1 cellular context compared by ENCODE assay signal in the genomic region with DNA sequence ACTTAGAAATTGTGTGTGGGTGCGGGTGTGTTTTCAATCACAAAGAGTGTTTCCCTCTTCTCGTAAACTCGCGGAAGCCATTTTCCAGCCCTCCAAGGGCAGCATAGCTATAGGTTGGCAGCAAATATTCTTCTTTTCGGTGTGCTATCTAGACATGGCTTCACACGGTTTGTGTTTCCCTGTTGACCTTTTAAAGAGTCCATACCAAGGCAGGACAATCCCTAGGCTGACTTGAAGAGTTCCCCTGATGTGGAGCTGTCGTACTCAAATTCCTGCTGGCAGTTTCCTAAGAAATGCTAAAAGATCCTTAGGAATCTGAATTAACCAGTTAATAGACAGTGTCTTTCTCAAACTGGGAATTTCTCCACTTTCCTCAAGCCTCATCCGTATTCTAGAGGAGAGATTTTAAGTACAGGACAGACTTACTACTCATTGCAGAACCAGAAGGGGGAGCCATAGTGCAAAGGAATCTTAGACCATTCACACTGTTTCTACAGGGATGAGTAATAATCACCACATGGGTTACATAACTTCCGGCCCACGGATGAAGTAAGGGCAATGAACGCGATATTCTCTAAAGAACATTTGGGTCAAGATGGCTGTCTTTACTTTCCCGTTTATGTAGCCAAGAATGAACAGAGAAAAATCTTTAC.
TF ChIP-seq lines count a peak whose summit lies in the region.

No MANE protein-coding gene starts in this region.

TF ChIP-seq in HepG2, 621 proteins besides CTCF, POLR2A, EP300 and RAD21 (continued from another document and continues in another):
- no peak for TF ChIP-seq GZF1 (CRISPR knock-in tag; IDR thresholded peaks at IDR 0.05)
- peak; percentile 47; the same call in 1 of the 2 replicates for TF ChIP-seq GATAD2A (CRISPR knock-in tag; IDR thresholded peaks at IDR 0.05)
- TF ChIP-seq PITX1 (CRISPR knock-in tag; IDR thresholded peaks at IDR 0.05): peak; percentile 11; the same call in 1 of the 2 replicates
- no peak for TF ChIP-seq ZNF263 (CRISPR knock-in tag; IDR thresholded peaks at IDR 0.05)
- no peak for TF ChIP-seq ZNF709 (CRISPR knock-in tag; IDR thresholded peaks at IDR 0.05)
- TF ChIP-seq HOXA5 (CRISPR knock-in tag; IDR thresholded peaks at IDR 0.05): no peak
- no peak for TF ChIP-seq RFX1 (IDR thresholded peaks at IDR 0.05)
- no peak for TF ChIP-seq TBX2 (CRISPR knock-in tag; IDR thresholded peaks at IDR 0.05; ENCODE audit: borderline replicate concordance)
- no peak for TF ChIP-seq ZNF10 (CRISPR knock-in tag; IDR thresholded peaks at IDR 0.05; ENCODE audit: borderline replicate concordance, low read depth)
- TF ChIP-seq, protein P1, sequence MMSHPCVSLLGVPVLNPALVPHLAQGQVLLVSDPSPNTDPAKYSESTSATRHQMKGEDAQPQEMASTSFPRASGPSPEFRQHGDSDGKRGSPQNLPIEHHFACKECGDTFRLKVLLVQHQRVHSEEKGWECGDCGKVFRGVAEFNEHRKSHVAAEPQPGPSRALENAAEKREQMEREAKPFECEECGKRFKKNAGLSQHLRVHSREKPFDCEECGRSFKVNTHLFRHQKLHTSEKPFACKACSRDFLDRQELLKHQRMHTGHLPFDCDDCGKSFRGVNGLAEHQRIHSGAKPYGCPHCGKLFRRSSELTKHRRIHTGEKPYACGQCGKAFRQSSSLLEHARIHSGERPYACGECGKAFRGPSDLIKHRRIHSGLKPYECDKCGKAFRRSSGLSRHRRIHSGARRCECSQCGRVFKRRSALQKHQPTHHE (CRISPR knock-in tag; IDR thresholded peaks at IDR 0.05; ENCODE audit: borderline replicate concordance): no peak
- TF ChIP-seq PHF20 (CRISPR knock-in tag; IDR thresholded peaks at IDR 0.05): no peak
- TF ChIP-seq ZNF891 (CRISPR knock-in tag; IDR thresholded peaks at IDR 0.05): no peak
- no peak for TF ChIP-seq ARID2 (CRISPR knock-in tag; IDR thresholded peaks at IDR 0.05; ENCODE audit: borderline replicate concordance)
- TF ChIP-seq, protein P2, sequence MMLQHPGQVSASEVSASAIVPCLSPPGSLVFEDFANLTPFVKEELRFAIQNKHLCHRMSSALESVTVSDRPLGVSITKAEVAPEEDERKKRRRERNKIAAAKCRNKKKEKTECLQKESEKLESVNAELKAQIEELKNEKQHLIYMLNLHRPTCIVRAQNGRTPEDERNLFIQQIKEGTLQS (CRISPR knock-in tag; IDR thresholded peaks at IDR 0.05): peak; percentile 61
- 0 out of 2 replicates have a peak, but pooled peaks have one; percentile 19 for TF ChIP-seq SOX5 (CRISPR knock-in tag; IDR thresholded peaks at IDR 0.05; ENCODE audit: borderline replicate concordance)
- TF ChIP-seq CCDC6 (CRISPR knock-in tag; IDR thresholded peaks at IDR 0.05): 0 out of 2 replicates have a peak, but pooled peaks have one; percentile 52
- TF ChIP-seq CHD2 (IDR thresholded peaks at IDR 0.05; ENCODE audit: low read depth, low read length): no peak
- no peak for TF ChIP-seq MAFG (CRISPR knock-in tag; IDR thresholded peaks at IDR 0.05)
- peak; percentile 67 for TF ChIP-seq CEBPB (IDR thresholded peaks at IDR 0.05; ENCODE audit: borderline replicate concordance, low read depth, low read length)
- no peak for TF ChIP-seq ZNF260 (CRISPR knock-in tag; IDR thresholded peaks at IDR 0.05; ENCODE audit: borderline replicate concordance, low read depth)
- TF ChIP-seq, protein P3, sequence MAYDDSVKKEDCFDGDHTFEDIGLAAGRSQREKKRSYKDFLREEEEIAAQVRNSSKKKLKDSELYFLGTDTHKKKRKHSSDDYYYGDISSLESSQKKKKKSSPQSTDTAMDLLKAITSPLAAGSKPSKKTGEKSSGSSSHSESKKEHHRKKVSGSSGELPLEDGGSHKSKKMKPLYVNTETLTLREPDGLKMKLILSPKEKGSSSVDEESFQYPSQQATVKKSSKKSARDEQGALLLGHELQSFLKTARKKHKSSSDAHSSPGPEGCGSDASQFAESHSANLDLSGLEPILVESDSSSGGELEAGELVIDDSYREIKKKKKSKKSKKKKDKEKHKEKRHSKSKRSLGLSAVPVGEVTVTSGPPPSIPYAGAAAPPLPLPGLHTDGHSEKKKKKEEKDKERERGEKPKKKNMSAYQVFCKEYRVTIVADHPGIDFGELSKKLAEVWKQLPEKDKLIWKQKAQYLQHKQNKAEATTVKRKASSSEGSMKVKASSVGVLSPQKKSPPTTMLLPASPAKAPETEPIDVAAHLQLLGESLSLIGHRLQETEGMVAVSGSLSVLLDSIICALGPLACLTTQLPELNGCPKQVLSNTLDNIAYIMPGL (CRISPR knock-in tag; IDR thresholded peaks at IDR 0.05; ENCODE audit: borderline replicate concordance in 1 of 2, low read depth in 1 of 2): no peak
- TF ChIP-seq, protein P4, sequence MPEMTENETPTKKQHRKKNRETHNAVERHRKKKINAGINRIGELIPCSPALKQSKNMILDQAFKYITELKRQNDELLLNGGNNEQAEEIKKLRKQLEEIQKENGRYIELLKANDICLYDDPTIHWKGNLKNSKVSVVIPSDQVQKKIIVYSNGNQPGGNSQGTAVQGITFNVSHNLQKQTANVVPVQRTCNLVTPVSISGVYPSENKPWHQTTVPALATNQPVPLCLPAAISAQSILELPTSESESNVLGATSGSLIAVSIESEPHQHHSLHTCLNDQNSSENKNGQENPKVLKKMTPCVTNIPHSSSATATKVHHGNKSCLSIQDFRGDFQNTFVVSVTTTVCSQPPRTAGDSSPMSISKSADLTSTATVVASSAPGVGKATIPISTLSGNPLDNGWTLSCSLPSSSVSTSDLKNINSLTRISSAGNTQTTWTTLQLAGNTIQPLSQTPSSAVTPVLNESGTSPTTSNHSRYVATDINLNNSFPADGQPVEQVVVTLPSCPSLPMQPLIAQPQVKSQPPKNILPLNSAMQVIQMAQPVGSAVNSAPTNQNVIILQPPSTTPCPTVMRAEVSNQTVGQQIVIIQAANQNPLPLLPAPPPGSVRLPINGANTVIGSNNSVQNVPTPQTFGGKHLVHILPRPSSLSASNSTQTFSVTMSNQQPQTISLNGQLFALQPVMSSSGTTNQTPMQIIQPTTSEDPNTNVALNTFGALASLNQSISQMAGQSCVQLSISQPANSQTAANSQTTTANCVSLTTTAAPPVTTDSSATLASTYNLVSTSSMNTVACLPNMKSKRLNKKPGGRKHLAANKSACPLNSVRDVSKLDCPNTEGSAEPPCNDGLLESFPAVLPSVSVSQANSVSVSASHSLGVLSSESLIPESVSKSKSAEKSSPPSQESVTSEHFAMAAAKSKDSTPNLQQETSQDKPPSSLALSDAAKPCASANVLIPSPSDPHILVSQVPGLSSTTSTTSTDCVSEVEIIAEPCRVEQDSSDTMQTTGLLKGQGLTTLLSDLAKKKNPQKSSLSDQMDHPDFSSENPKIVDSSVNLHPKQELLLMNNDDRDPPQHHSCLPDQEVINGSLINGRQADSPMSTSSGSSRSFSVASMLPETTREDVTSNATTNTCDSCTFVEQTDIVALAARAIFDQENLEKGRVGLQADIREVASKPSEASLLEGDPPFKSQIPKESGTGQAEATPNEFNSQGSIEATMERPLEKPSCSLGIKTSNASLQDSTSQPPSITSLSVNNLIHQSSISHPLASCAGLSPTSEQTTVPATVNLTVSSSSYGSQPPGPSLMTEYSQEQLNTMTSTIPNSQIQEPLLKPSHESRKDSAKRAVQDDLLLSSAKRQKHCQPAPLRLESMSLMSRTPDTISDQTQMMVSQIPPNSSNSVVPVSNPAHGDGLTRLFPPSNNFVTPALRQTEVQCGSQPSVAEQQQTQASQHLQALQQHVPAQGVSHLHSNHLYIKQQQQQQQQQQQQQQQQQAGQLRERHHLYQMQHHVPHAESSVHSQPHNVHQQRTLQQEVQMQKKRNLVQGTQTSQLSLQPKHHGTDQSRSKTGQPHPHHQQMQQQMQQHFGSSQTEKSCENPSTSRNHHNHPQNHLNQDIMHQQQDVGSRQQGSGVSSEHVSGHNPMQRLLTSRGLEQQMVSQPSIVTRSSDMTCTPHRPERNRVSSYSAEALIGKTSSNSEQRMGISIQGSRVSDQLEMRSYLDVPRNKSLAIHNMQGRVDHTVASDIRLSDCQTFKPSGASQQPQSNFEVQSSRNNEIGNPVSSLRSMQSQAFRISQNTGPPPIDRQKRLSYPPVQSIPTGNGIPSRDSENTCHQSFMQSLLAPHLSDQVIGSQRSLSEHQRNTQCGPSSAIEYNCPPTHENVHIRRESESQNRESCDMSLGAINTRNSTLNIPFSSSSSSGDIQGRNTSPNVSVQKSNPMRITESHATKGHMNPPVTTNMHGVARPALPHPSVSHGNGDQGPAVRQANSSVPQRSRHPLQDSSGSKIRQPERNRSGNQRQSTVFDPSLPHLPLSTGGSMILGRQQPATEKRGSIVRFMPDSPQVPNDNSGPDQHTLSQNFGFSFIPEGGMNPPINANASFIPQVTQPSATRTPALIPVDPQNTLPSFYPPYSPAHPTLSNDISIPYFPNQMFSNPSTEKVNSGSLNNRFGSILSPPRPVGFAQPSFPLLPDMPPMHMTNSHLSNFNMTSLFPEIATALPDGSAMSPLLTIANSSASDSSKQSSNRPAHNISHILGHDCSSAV (CRISPR knock-in tag; IDR thresholded peaks at IDR 0.05; ENCODE audit: borderline replicate concordance): no peak
- peak; percentile 58; the same call in 1 of the 2 replicates for TF ChIP-seq ZNF644 (CRISPR knock-in tag; IDR thresholded peaks at IDR 0.05; ENCODE audit: low read depth)
- TF ChIP-seq PCBP2 (optimal IDR thresholded peaks at IDR 0.05; ENCODE audit: low read depth, low read length, poor library complexity, severe bottlenecking): no peak
- TF ChIP-seq HNRNPH1 (optimal IDR thresholded peaks at IDR 0.05; ENCODE audit: low read depth, low read length): no peak
- TF ChIP-seq ZNF850 (CRISPR knock-in tag; conservative IDR thresholded peaks at IDR 0.05): no peak
- TF ChIP-seq ZNF343 (CRISPR knock-in tag; IDR thresholded peaks at IDR 0.05): no peak
- no peak for TF ChIP-seq RFX5 (IDR thresholded peaks at IDR 0.05; ENCODE audit: low read depth, low read length)
- TF ChIP-seq ZBTB42 (CRISPR knock-in tag; IDR thresholded peaks at IDR 0.05): no peak
- no peak for TF ChIP-seq ZNF484 (CRISPR knock-in tag; IDR thresholded peaks at IDR 0.05; ENCODE audit: borderline replicate concordance, low read depth)
- no peak for TF ChIP-seq FLYWCH1 (CRISPR knock-in tag; IDR thresholded peaks at IDR 0.05)
- TF ChIP-seq, protein P5, sequence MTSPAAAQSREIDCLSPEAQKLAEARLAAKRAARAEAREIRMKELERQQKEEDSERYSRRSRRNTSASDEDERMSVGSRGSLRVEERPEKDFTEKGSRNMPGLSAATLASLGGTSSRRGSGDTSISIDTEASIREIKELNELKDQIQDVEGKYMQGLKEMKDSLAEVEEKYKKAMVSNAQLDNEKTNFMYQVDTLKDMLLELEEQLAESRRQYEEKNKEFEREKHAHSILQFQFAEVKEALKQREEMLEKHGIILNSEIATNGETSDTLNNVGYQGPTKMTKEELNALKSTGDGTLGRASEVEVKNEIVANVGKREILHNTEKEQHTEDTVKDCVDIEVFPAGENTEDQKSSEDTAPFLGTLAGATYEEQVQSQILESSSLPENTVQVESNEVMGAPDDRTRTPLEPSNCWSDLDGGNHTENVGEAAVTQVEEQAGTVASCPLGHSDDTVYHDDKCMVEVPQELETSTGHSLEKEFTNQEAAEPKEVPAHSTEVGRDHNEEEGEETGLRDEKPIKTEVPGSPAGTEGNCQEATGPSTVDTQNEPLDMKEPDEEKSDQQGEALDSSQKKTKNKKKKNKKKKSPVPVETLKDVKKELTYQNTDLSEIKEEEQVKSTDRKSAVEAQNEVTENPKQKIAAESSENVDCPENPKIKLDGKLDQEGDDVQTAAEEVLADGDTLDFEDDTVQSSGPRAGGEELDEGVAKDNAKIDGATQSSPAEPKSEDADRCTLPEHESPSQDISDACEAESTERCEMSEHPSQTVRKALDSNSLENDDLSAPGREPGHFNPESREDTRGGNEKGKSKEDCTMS (CRISPR knock-in tag; conservative IDR thresholded peaks at IDR 0.05): no peak
- TF ChIP-seq SIX4 (CRISPR knock-in tag; IDR thresholded peaks at IDR 0.05): no peak
- TF ChIP-seq, protein P6, sequence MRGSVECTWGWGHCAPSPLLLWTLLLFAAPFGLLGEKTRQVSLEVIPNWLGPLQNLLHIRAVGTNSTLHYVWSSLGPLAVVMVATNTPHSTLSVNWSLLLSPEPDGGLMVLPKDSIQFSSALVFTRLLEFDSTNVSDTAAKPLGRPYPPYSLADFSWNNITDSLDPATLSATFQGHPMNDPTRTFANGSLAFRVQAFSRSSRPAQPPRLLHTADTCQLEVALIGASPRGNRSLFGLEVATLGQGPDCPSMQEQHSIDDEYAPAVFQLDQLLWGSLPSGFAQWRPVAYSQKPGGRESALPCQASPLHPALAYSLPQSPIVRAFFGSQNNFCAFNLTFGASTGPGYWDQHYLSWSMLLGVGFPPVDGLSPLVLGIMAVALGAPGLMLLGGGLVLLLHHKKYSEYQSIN (CRISPR knock-in tag; IDR thresholded peaks at IDR 0.05; ENCODE audit: borderline replicate concordance): no peak
- TF ChIP-seq SPEN (CRISPR knock-in tag; IDR thresholded peaks at IDR 0.05; ENCODE audit: low read depth): no peak
- TF ChIP-seq ZNF672 (CRISPR knock-in tag; IDR thresholded peaks at IDR 0.05): no peak
- TF ChIP-seq RCOR2 (CRISPR knock-in tag; IDR thresholded peaks at IDR 0.05): no peak
- no peak for TF ChIP-seq NR2C2 (CRISPR knock-in tag; IDR thresholded peaks at IDR 0.05; ENCODE audit: borderline replicate concordance)
- no peak for TF ChIP-seq ZNF101 (CRISPR knock-in tag; IDR thresholded peaks at IDR 0.05; ENCODE audit: borderline replicate concordance, low read depth)
- no peak for TF ChIP-seq CBX1 (IDR thresholded peaks at IDR 0.05; ENCODE audit: low read depth)
- TF ChIP-seq SP4 (CRISPR knock-in tag; IDR thresholded peaks at IDR 0.05): no peak
- peak; percentile 50; the same call in 1 of the 2 replicates for TF ChIP-seq ZNF878 (CRISPR knock-in tag; IDR thresholded peaks at IDR 0.05)
- peak; percentile 86 for TF ChIP-seq STAG1 (CRISPR knock-in tag; IDR thresholded peaks at IDR 0.05)
- no peak for TF ChIP-seq SOX6 (IDR thresholded peaks at IDR 0.05)
- no peak for TF ChIP-seq SOX6 (CRISPR knock-in tag; IDR thresholded peaks at IDR 0.05)
- no peak for TF ChIP-seq SOX13 (IDR thresholded peaks at IDR 0.05)
- peak in 1 of 2 experiments; percentile 29; a peak in 1 of 4 replicates for TF ChIP-seq SOX13 (CRISPR knock-in tag; conservative IDR thresholded peaks at IDR 0.05 in 1 of 2, IDR thresholded peaks at IDR 0.05 in 1 of 2)
- no peak for TF ChIP-seq ZMAT3 (CRISPR knock-in tag; conservative IDR thresholded peaks at IDR 0.05)
